ENCODE assay signal across 6 cellular contexts in genomic region chr16:23508589-23509440, GRCh38. TPM values are rescaled to one million over a fixed set of nuclear protein-coding genes. Genes with fewer than 3 reads are reported as not detected.
DNase-seq lines count a peak whose midpoint lies in the region; ATAC-seq, FAIRE-seq and TF ChIP-seq lines count a peak whose summit lies in the region.

No MANE protein-coding gene starts in this region.

- intact Hi-C loops in left colon (cut with DNase I, micrococcal nuclease): no loop called here

- peaks cover 50% of the 10 kb centered on the region for H3K36me3 ChIP-seq in WERI-Rb-1

- no peaks in the 10 kb centered on the region for H3K27me3 ChIP-seq in WERI-Rb-1 (ENCODE audit: insufficient read depth, low read depth, severe bottlenecking)

- H3K27ac ChIP-seq in WERI-Rb-1: peak overlapping the region; percentile 99

- ATAC-seq in left colon: peak; percentile 34

- DNase-seq in GM19239 (ENCODE audit: insufficient read length, low spot score) (no peak), WERI-Rb-1 (peak; percentile 28), left colon (peak in 1 of 2 donors; percentile 34), NCI-H1105 (lab: John Stamatoyannopoulos, UW) (no peak), MV-4-11 (lab: John Stamatoyannopoulos, UW) (no peak)
- no peak for DNase-seq in activated CD4-positive, CD25-positive, alpha-beta regulatory T cell (lab: John Stamatoyannopoulos, UW)

- H3K9me3 ChIP-seq in WERI-Rb-1 (ENCODE audit: severe bottlenecking): no peaks in the 10 kb centered on the region

- peak; percentile 51 for FAIRE-seq in GM19239 (lab: Jason Lieb, UNC)

- no peak for TF ChIP-seq CTCF in WERI-Rb-1 (IDR thresholded peaks at IDR 0.05; ENCODE audit: low read depth, low read length)

- peak overlapping the region; percentile 91 for H3K4me3 ChIP-seq in WERI-Rb-1 (ENCODE audit: low read depth, low read length)

RNA-seq across cellular contexts. Expression of gene GGA2, which starts 1.5 kb away (rescaled TPM):
- 10 to 100 TPM; 42.6 to 45.3 TPM for total RNA-seq in left colon

RNA-seq across cellular contexts. Expression of gene EARS2, which starts 48.3 kb away (rescaled TPM):
- total RNA-seq in left colon: 10 to 100 TPM; 15.4 to 17.2 TPM

RNA-seq across cellular contexts. Expression of gene UBFD1, which starts 48.7 kb away (rescaled TPM):
- total RNA-seq in left colon: 10 to 100 TPM; 26.5 to 27.7 TPM

RNA-seq across cellular contexts. Expression of gene COG7, which starts 55.8 kb away (rescaled TPM):
- 10 to 100 TPM; 29.3 to 42.5 TPM for total RNA-seq in left colon
